21 cellular contexts compared by ENCODE assay signal in genomic region chr14:103064978-103065377, GRCh38. TPM values are rescaled to one million over a fixed set of nuclear protein-coding genes. Genes with fewer than 3 reads are reported as not detected.
DNase-seq lines count a peak whose midpoint lies in the region; ATAC-seq and TF ChIP-seq lines count a peak whose summit lies in the region.
"Had no signal": no experiment of that assay in that cellular context is flagged by ENCODE, and none has a peak within 500 bp of the region (broad histone marks: within the 10 kb centered on the region; RNA-seq: fewer than 3 reads in every experiment).

No MANE protein-coding gene starts in this region.

- CTCF ChIA-PET in RWPE1 (lab: Yijun Ruan, JAX) = no interaction called here

- no peaks in the 10 kb centered on the region for H3K36me3 ChIP-seq in upper lobe of right lung
- H3K36me3 ChIP-seq: BE2C had no signal

- POLR2A ChIA-PET in RWPE1 (lab: Yijun Ruan, JAX; ENCODE audit: low non-redundant PET) = no interaction called here

- H3K4me3 ChIP-seq in upper lobe of right lung = no peak overlapping the region
- H3K4me3 ChIP-seq: GM23248 had no signal

- H3K9me3 ChIP-seq in upper lobe of right lung = no peaks in the 10 kb centered on the region
- H3K9me3 ChIP-seq: BE2C had no signal

- no peak for ATAC-seq in upper lobe of right lung
- ATAC-seq in GM18870 (IDR thresholded peaks at IDR 0.05; ENCODE audit: unreplicated experiment) = no peak

- intact Hi-C loops in posterior vena cava (cut with DNase I) (loop anchor here in 1 of 2 donors (5.0 kb wide), 1 partner anchor 637 kb away; no protein-coding TSS in a partner anchor), upper lobe of right lung (cut with DNase I) (no loop called here)

- peaks cover 21% of the 10 kb centered on the region for H3K4me1 ChIP-seq in upper lobe of right lung
- H3K4me1 ChIP-seq: BE2C had no signal

- H3K27ac ChIP-seq in RWPE1 (peak overlapping the region; percentile 99), upper lobe of right lung (peak overlapping the region; percentile 58)
- H3K27ac ChIP-seq: GM23248 had no signal

- in situ Hi-C loops in Caki2 (cut with HindIII; ENCODE audit: low pct_unique_long_range_greater_than_20kb, low sequenced_read_pairs) = no loop called here

- no peak for TF ChIP-seq CTCF in RWPE1 (conservative IDR thresholded peaks at IDR 0.05; ENCODE audit: low read depth)
- no peak for TF ChIP-seq CTCF in upper lobe of right lung (IDR thresholded peaks at IDR 0.05)

- DNase-seq in Caki2 (ENCODE audit: low read depth) (peak; percentile 50), RWPE1 (ENCODE audit: low spot score) (no peak), posterior vena cava (ENCODE audit: low spot score) (peak; percentile 52), upper lobe of right lung (peak; percentile 29), AML-193 (lab: John Stamatoyannopoulos, UW) (no peak)
- DNase-seq in central memory CD4-positive, alpha-beta T cell = no peak
- DNase-seq: BE2C; CD8-positive, alpha-beta memory T cell; DMS153; GM23248; H7; KG1; MM.1S; NCI-H1694; NCI-H2029 treated with DMSO at 0.1 percent for 48 hours; NCI-H526 treated with DMSO at 0.1 percent for 48 hours; RPMI8226; SHP77 had no signal

- no peaks in the 10 kb centered on the region for H3K27me3 ChIP-seq in upper lobe of right lung
- H3K27me3 ChIP-seq: BE2C had no signal

RNA-seq across cellular contexts. Expression of gene CDC42BPB, which starts 7.6 kb away (rescaled TPM):
- 7.5 and 12.9 TPM in 2 replicates for total RNA-seq in Caki2 (2014; rRNA removed; shearing (Covaris generic); ENCODE audit: low replicate concordance)
- 10 to 100 TPM; 81.1 to 89.3 TPM for total RNA-seq in posterior vena cava
- 102 TPM for total RNA-seq in upper lobe of right lung

RNA-seq across cellular contexts. Expression of gene LBHD2, which starts 19.0 kb away (rescaled TPM):
- 7.5 TPM in 1 of 2 replicates, not detected in the other for total RNA-seq in Caki2 (2014; rRNA removed; shearing (Covaris generic); ENCODE audit: low replicate concordance)
- not detected for total RNA-seq in posterior vena cava
- total RNA-seq in upper lobe of right lung = not detected
- total RNA-seq: CD8-positive, alpha-beta memory T cell; GM23248; H7; NCI-H460; SK-MEL-5 had no signal

RNA-seq across cellular contexts. Expression of gene EXOC3L4, which starts 29.5 kb away (rescaled TPM):
- 0.98 TPM in 1 of 2 replicates, not detected in the other for total RNA-seq in Caki2 (2014; rRNA removed; shearing (Covaris generic); ENCODE audit: low replicate concordance)
- total RNA-seq in posterior vena cava = 1 to 10 TPM; 1.0 to 2.5 TPM
- 4.2 TPM for total RNA-seq in upper lobe of right lung
- total RNA-seq: CD8-positive, alpha-beta memory T cell; GM23248; SK-MEL-5 had no signal

RNA-seq across cellular contexts. Expression of gene TNFAIP2, which starts 58.3 kb away (rescaled TPM):
- total RNA-seq in Caki2 (2014; rRNA removed; shearing (Covaris generic); ENCODE audit: low replicate concordance) = 124 and 157 TPM in 2 replicates
- total RNA-seq in posterior vena cava (100 to 1,000 TPM in 1 of 2 donors, 10 to 100 TPM in 1; 71.4 to 112 TPM), upper lobe of right lung (158 TPM)
- total RNA-seq: SK-MEL-5 had no signal

Comparison
In these comparisons a context has a peak if more than half of its experiments do, and no peak if none do; other contexts are left out.
1. DNase-seq: peak in Caki2 (single experiment), posterior vena cava (single experiment) and upper lobe of right lung (single experiment); none in RWPE1 (single experiment), central memory CD4-positive, alpha-beta T cell (single experiment) and AML-193 (0 of 2).